ENCODE assay signal across 8 cellular contexts in genomic region chr1:167066333-167067122, GRCh38. TPM values are rescaled to one million over a fixed set of nuclear protein-coding genes. Genes with fewer than 3 reads are reported as not detected.
DNase-seq lines count a peak whose midpoint lies in the region; ATAC-seq, FAIRE-seq and TF ChIP-seq lines count a peak whose summit lies in the region.

No MANE protein-coding gene starts in this region.

- no peak for TF ChIP-seq EP300 in SK-N-SH (IDR thresholded peaks at IDR 0.05; ENCODE audit: borderline replicate concordance in 1 of 2, low read depth in 1 of 2, low read length in 1 of 2)

- TF ChIP-seq RAD21 in SK-N-SH (IDR thresholded peaks at IDR 0.05; ENCODE audit: low read length): peak; percentile 96

- intact Hi-C loops in activated naive CD4-positive, alpha-beta T cell treated with anti-CD3 and anti-CD28 coated beads for 36 hours (cut with micrococcal nuclease): loop anchor here (1.0 to 5.0 kb wide), 10 partner anchors 24 to 621 kb away; partner anchors contain the start of genes GPA33 and POU2F1

- H3K4me3 ChIP-seq in MG63: peak overlapping the region; percentile 34
- H3K4me3 ChIP-seq in SK-N-SH (ENCODE audit: low read depth in 2 of 2, low read length in 1 of 2): peak overlapping the region; percentile 30 to 47; a peak in 3 of 4 replicates
- H3K4me3 ChIP-seq in cardiac muscle cell: peak overlapping the region; percentile 6

- H3K36me3 ChIP-seq in MG63 (no peaks in the 10 kb centered on the region), SK-N-SH (replicated peaks in 1 of 2; ENCODE audit: control insufficient read depth in 1 of 2, insufficient read depth in 2 of 2, low read length in 1 of 2) (no peaks in the 10 kb centered on the region), cardiac muscle cell (no peaks in the 10 kb centered on the region)

- POLR2A ChIA-PET in SK-N-SH (lab: Yijun Ruan, JAX): no interaction called here

- no peak overlapping the region for H3K27ac Mint-ChIP-seq in activated naive CD4-positive, alpha-beta T cell treated with anti-CD3 and anti-CD28 coated beads for 36 hours
- H3K27ac Mint-ChIP-seq in progenitor cell of endocrine pancreas: no peak overlapping the region

- peak; percentile 72 for ATAC-seq in GM21825 (IDR thresholded peaks at IDR 0.05; ENCODE audit: unreplicated experiment)

- H3K4me2 ChIP-seq in SK-N-SH: peak overlapping the region; percentile 67

- DNase-seq in DMS53 treated with DMSO at 0.1 percent for 48 hours (lab: John Stamatoyannopoulos, UW; ENCODE audit: unreplicated experiment) (peak; percentile 39), MG63 (peak; percentile 64), SK-N-SH (peak; percentile 91), cardiac muscle cell (ENCODE audit: low read depth in 1 of 2, low spot score in 1 of 2) (peak; percentile 63 to 84), progenitor cell of endocrine pancreas (ENCODE audit: low spot score, unreplicated experiment) (peak; percentile 84), urothelium cell line (ENCODE audit: low spot score) (peak; percentile 90)
- DNase-seq in activated naive CD4-positive, alpha-beta T cell treated with anti-CD3 and anti-CD28 coated beads for 36 hours: peak; percentile 82

- no peaks in the 10 kb centered on the region for H3K36me3 Mint-ChIP-seq in activated naive CD4-positive, alpha-beta T cell treated with anti-CD3 and anti-CD28 coated beads for 36 hours (ENCODE audit: low read depth)
- H3K36me3 Mint-ChIP-seq in progenitor cell of endocrine pancreas (ENCODE audit: insufficient read depth): no peaks in the 10 kb centered on the region

- H3K27ac ChIP-seq in SK-N-SH (ENCODE audit: low read depth in 2 of 2, low read length in 1 of 2): no peak overlapping the region
- H3K27ac ChIP-seq in cardiac muscle cell: no peak overlapping the region

- H3K9me3 ChIP-seq in MG63 (no peaks in the 10 kb centered on the region), SK-N-SH (no peaks in the 10 kb centered on the region), cardiac muscle cell (ENCODE audit: low read depth) (no peaks in the 10 kb centered on the region)

- H3K4me1 ChIP-seq in SK-N-SH (ENCODE audit: control insufficient read depth in 1 of 2, insufficient read depth in 2 of 2, low read depth in 1 of 2, low read length in 1 of 2) (no peaks in the 10 kb centered on the region; a peak in 2 of 4 replicates), cardiac muscle cell (ENCODE audit: low read depth) (peaks cover 4% of the 10 kb centered on the region)

- no peak overlapping the region for H3K4me3 Mint-ChIP-seq in activated naive CD4-positive, alpha-beta T cell treated with anti-CD3 and anti-CD28 coated beads for 36 hours
- H3K4me3 Mint-ChIP-seq in progenitor cell of endocrine pancreas (ENCODE audit: low read depth): no peak overlapping the region

- H3K9ac ChIP-seq in SK-N-SH: no peak overlapping the region

- no peaks in the 10 kb centered on the region for H3F3A ChIP-seq in SK-N-SH (replicated peaks; ENCODE audit: insufficient read depth)

- peak overlapping the region; percentile 56; the same call in 1 of the 2 replicates for H2AFZ ChIP-seq in SK-N-SH (ENCODE audit: low read depth)

- TF ChIP-seq CTCF in SK-N-SH (IDR thresholded peaks at IDR 0.05) (peak; percentile 94), cardiac muscle cell (IDR thresholded peaks at IDR 0.05; ENCODE audit: low read depth, low read length) (peak; percentile 95), progenitor cell of endocrine pancreas (IDR thresholded peaks at IDR 0.05; ENCODE audit: unreplicated experiment) (peak; percentile 99)

- H3K27me3 ChIP-seq in MG63: no peaks in the 10 kb centered on the region
- H3K27me3 ChIP-seq in SK-N-SH (ENCODE audit: insufficient read depth): no peaks in the 10 kb centered on the region; the same call in 1 of the 2 replicates
- no peaks in the 10 kb centered on the region for H3K27me3 ChIP-seq in cardiac muscle cell

- FAIRE-seq in urothelium cell line (lab: Jason Lieb, UNC): no peak

- peaks cover 2% of the 10 kb centered on the region for H3K4me1 Mint-ChIP-seq in activated naive CD4-positive, alpha-beta T cell treated with anti-CD3 and anti-CD28 coated beads for 36 hours (ENCODE audit: low read depth)
- H3K4me1 Mint-ChIP-seq in progenitor cell of endocrine pancreas (ENCODE audit: low read depth): no peaks in the 10 kb centered on the region

- H3K79me2 ChIP-seq in SK-N-SH (ENCODE audit: insufficient read depth): no peaks in the 10 kb centered on the region

- H3K9me3 Mint-ChIP-seq in activated naive CD4-positive, alpha-beta T cell treated with anti-CD3 and anti-CD28 coated beads for 36 hours: no peaks in the 10 kb centered on the region
- H3K9me3 Mint-ChIP-seq in progenitor cell of endocrine pancreas (ENCODE audit: low read depth): no peaks in the 10 kb centered on the region

- no peaks in the 10 kb centered on the region for H3K27me3 Mint-ChIP-seq in activated naive CD4-positive, alpha-beta T cell treated with anti-CD3 and anti-CD28 coated beads for 36 hours (ENCODE audit: low read depth)
- peaks cover 24% of the 10 kb centered on the region for H3K27me3 Mint-ChIP-seq in progenitor cell of endocrine pancreas

- no peaks in the 10 kb centered on the region for H4K20me1 ChIP-seq in SK-N-SH (ENCODE audit: insufficient read depth)

- WGBS in SK-N-SH (ENCODE audit: low lambda C conversion rate): 5% methylated on average over 31 of the region's 31 CpGs

- no peaks in the 10 kb centered on the region for H3K9me2 ChIP-seq in SK-N-SH

- CTCF ChIA-PET in SK-N-SH (lab: Yijun Ruan, JAX): interaction anchor here (0.6 to 19.2 kb wide), 41 partner anchors 8 to 624 kb away, joined by 3 to 769 read pairs (median 4); partner anchors contain the start of genes CREG1 and POU2F1
- CTCF ChIA-PET in activated naive CD4-positive, alpha-beta T cell treated with anti-CD3 and anti-CD28 coated beads for 36 hours (lab: Charles Lee): interaction anchor here (0.6 to 18.3 kb wide), 31 partner anchors 7 to 489 kb away, joined by 3 to 635 read pairs (median 4); partner anchors contain the start of genes GPA33, POU2F1 and TADA1

TF ChIP-seq in SK-N-SH, 30 proteins besides CTCF, POLR2A, EP300 and RAD21:
- peak; percentile 88 for TF ChIP-seq SMC3 (IDR thresholded peaks at IDR 0.05; ENCODE audit: low read depth, low read length)
- 0 out of 2 replicates have a peak, but pooled peaks have one; percentile 39 for TF ChIP-seq MAX (IDR thresholded peaks at IDR 0.05; ENCODE audit: low read depth)
- no peak for TF ChIP-seq JUND (IDR thresholded peaks at IDR 0.05)
- peak; percentile 59; the same call in 1 of the 2 replicates for TF ChIP-seq MXI1 (IDR thresholded peaks at IDR 0.05; ENCODE audit: low read depth, low read length)
- no peak for TF ChIP-seq YY1 (IDR thresholded peaks at IDR 0.05; ENCODE audit: low read depth)
TF ChIP-seq in SK-N-SH: peak in this region for 3.

RNA-seq across cellular contexts. Expression of gene GPA33, which starts 23.6 kb away (rescaled TPM):
- not detected in 2 replicates for total RNA-seq in MG63 (2014; rRNA removed; shearing (Covaris generic); ENCODE audit: low replicate concordance)
- not detected in 2 replicates for polyA plus RNA-seq in SK-N-SH (2012; rRNA removed)
- polyA plus RNA-seq in SK-N-SH (2012; cell fraction: cytosol; rRNA removed): not detected in 2 replicates
- polyA plus RNA-seq in SK-N-SH (2012; cell fraction: nucleus; rRNA removed): not detected in 2 replicates
- 1 to 10 TPM; 1.2 to 1.4 TPM for total RNA-seq in activated naive CD4-positive, alpha-beta T cell treated with anti-CD3 and anti-CD28 coated beads for 36 hours
- total RNA-seq in cardiac muscle cell: 0.11 and 0.69 TPM in 2 replicates
- polyA plus RNA-seq in cardiac muscle cell: 0.07 and 0.35 TPM in 2 replicates
- not detected in 2 replicates for total RNA-seq in progenitor cell of endocrine pancreas

RNA-seq across cellular contexts. Expression of gene STYXL2, which starts 27.3 kb away (rescaled TPM):
- 0.07 TPM in 1 of 2 replicates, not detected in the other for total RNA-seq in MG63 (2014; rRNA removed; shearing (Covaris generic); ENCODE audit: low replicate concordance)
- polyA plus RNA-seq in SK-N-SH (2012; rRNA removed): not detected in 2 replicates
- polyA plus RNA-seq in SK-N-SH (2012; cell fraction: cytosol; rRNA removed): not detected in 2 replicates
- polyA plus RNA-seq in SK-N-SH (2012; cell fraction: nucleus; rRNA removed): not detected in 2 replicates
- not detected for total RNA-seq in activated naive CD4-positive, alpha-beta T cell treated with anti-CD3 and anti-CD28 coated beads for 36 hours
- total RNA-seq in cardiac muscle cell: 40.3 and 52.1 TPM in 2 replicates
- 43.0 and 55.3 TPM in 2 replicates for polyA plus RNA-seq in cardiac muscle cell
- 0.09 TPM in 1 of 2 replicates, not detected in the other for total RNA-seq in progenitor cell of endocrine pancreas

Comparison
In these comparisons a context has a peak if more than half of its experiments do, and no peak if none do; other contexts are left out.
1. DNase-seq: peak in every context shown above with its lines; median percentile 91 in SK-N-SH; 90 in urothelium cell line; 84 in progenitor cell of endocrine pancreas; 82 in activated naive CD4-positive, alpha-beta T cell treated with anti-CD3 and anti-CD28 coated beads for 36 hours; 74 in cardiac muscle cell; 64 in MG63; 39 in DMS53 treated with DMSO at 0.1 percent for 48 hours.
2. RNA of gene STYXL2, which starts 27.3 kb away (total RNA-seq): 40.3 to 52.1 TPM in cardiac muscle cell; 0.09 TPM in progenitor cell of endocrine pancreas, 0.07 TPM in MG63 and not detected in activated naive CD4-positive, alpha-beta T cell treated with anti-CD3 and anti-CD28 coated beads for 36 hours; every median in the first group is over 10 times any median in the second.
3. Peak in every context shown above with its lines, with median percentiles within 50 percentile points of each other: H3K4me3 ChIP-seq and CTCF ChIP-seq.